ENCODE assay signal across 9 cellular contexts in the genomic region with DNA sequence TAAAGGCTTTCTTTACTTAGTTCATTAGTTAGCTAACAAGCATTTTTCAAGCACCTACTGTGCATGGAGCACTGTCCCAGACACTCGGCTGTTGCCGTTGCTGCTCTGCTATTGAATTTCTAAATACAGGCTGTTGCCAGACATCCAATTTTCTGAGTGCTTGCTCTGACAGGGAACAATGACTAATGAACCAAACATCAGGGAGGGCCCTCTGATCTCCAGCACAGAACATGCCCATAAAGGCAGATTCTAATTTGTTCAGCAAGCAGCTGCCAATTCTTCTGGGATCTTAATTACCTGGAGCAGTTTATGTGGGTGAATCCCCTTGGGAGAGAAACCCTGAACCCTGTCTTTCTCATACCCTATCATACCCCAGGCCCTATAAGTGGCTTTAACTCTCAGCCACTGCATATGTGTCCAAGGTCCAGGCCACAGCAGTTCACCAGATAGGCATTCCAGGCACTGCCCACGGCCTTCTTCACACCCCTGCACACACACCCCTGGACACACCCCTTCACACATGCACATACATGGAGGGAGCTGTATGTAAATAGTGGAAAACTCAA. TPM values are rescaled to one million over a fixed set of nuclear protein-coding genes. Genes with fewer than 3 reads are reported as not detected.
A peak's percentile ranks its signal among the peaks of the same experiment; 100 is the strongest.
DNase-seq lines count a peak whose midpoint lies in the region; ATAC-seq and TF ChIP-seq lines count a peak whose summit lies in the region.
"Had no signal": no experiment of that assay in that cellular context is flagged by ENCODE, and none has a peak within 500 bp of the region (broad histone marks: within the 10 kb centered on the region; RNA-seq: fewer than 3 reads in every experiment).

No MANE protein-coding gene starts in this region.

- H3K4me3 Mint-ChIP-seq in mesothelial cell of epicardium = no peak overlapping the region

- no TSS peak for BruUV-seq in PC-9 (replicated peaks; lab: Mats Ljungman, UMichigan)

- H3K9me2 ChIP-seq in PC-9 (ENCODE audit: insufficient read depth) = no peaks in the 10 kb centered on the region

- H3K4me1 ChIP-seq in PC-9 (replicated peaks; ENCODE audit: insufficient read depth) (peaks cover 22% of the 10 kb centered on the region), heart left ventricle (peaks cover 0 to 84% (median 40%) of the 10 kb centered on the region in 12 donors), spleen (peaks cover 0 to 11% (median 5%) of the 10 kb centered on the region in 6 donors)

- H3K4me1 Mint-ChIP-seq in mesothelial cell of epicardium = peaks cover 3% of the 10 kb centered on the region

- H2AFZ ChIP-seq in PC-9 = no peak overlapping the region

- CTCF ChIA-PET in PC-9 (lab: Charles Lee) = interaction anchor here (1.1 kb wide), 1 partner anchor 28 kb away, joined by 4 read pairs; a partner anchor contains a TSS

- ATAC-seq in heart left ventricle (peak; percentile 84 to 90 (median 86)), GM18517 (IDR thresholded peaks at IDR 0.05; ENCODE audit: unreplicated experiment) (no peak), GM21619 (IDR thresholded peaks at IDR 0.05; ENCODE audit: unreplicated experiment) (no peak)

- no peaks in the 10 kb centered on the region for H3K36me3 ChIP-seq in PC-9 (ENCODE audit: low read depth)
- no peaks in the 10 kb centered on the region for H3K36me3 ChIP-seq in heart left ventricle
- H3K36me3 ChIP-seq in spleen = no peaks in the 10 kb centered on the region

- H3K36me3 Mint-ChIP-seq in mesothelial cell of epicardium = no peaks in the 10 kb centered on the region

- H3K27me3 Mint-ChIP-seq in mesothelial cell of epicardium (ENCODE audit: low read depth) = peaks cover 46% of the 10 kb centered on the region

- H3K27ac ChIP-seq in PC-9 = no peak overlapping the region
- peak overlapping the region; percentile 21 to 87 (median 78) for H3K27ac ChIP-seq in heart left ventricle
- peak overlapping the region in 5 of 8 donors; percentile 19 to 48 (median 39) for H3K27ac ChIP-seq in spleen

- no peaks in the 10 kb centered on the region for H3K79me2 ChIP-seq in PC-9 (ENCODE audit: low read depth)

- H3K27me3 ChIP-seq in PC-9 (ENCODE audit: insufficient read depth, low read depth) (no peaks in the 10 kb centered on the region), heart left ventricle (peaks cover 0 to 17% (median 0%) of the 10 kb centered on the region in 9 donors), spleen (replicated peaks in 1 of 7) (peaks cover 0 to 8% (median 0%) of the 10 kb centered on the region in 7 donors)

- 16 to 45% (median 30%) methylated on average over 3 of the region's 3 CpGs for WGBS in heart left ventricle, 4 donors
- WGBS in spleen, 5 donors = 61 to 83% (median 71%) methylated on average over 2 to 3 of the region's 3 CpGs

- H3K9me3 ChIP-seq in PC-9 (ENCODE audit: insufficient read depth, low read depth) (no peaks in the 10 kb centered on the region), heart left ventricle (no peaks in the 10 kb centered on the region), spleen (no peaks in the 10 kb centered on the region)

- intact Hi-C loops in PC-9 (cut with micrococcal nuclease; ENCODE audit: unreplicated experiment) = no loop called here
- intact Hi-C loops in heart left ventricle (cut with DNase I) = loop anchor here in 1 of 10 donors (10.0 kb wide), 1 partner anchor 377 kb away; no protein-coding TSS in a partner anchor
- intact Hi-C loops in spleen (cut with DNase I; ENCODE audit: low total_unique reads) = no loop called here

- TF ChIP-seq CTCF in PC-9 (conservative IDR thresholded peaks at IDR 0.05) (no peak), heart left ventricle (IDR thresholded peaks at IDR 0.05) (no peak), spleen (IDR thresholded peaks at IDR 0.05 in 8 of 11, conservative IDR thresholded peaks at IDR 0.05 in 3 of 11) (no peak), mesothelial cell of epicardium (IDR thresholded peaks at IDR 0.05; ENCODE audit: unreplicated experiment) (no peak)

- H3K4me3 ChIP-seq in PC-9 = no peak overlapping the region
- no peak overlapping the region for H3K4me3 ChIP-seq in heart left ventricle
- H3K4me3 ChIP-seq in spleen = no peak overlapping the region

- peaks cover 13% of the 10 kb centered on the region for H3K9me3 Mint-ChIP-seq in mesothelial cell of epicardium

- POLR2A ChIA-PET in PC-9 (lab: Charles Lee; ENCODE audit: unreplicated experiment) = no interaction called here

- peaks cover 6% of the 10 kb centered on the region; the same call in 1 of the 2 replicates for H3F3A ChIP-seq in PC-9 (ENCODE audit: insufficient read depth, low read depth)

- no peaks in the 10 kb centered on the region for H4K20me1 ChIP-seq in PC-9 (ENCODE audit: insufficient read depth)

- DNase-seq in HT-29 (ENCODE audit: low spot score) (peak; percentile 41), PC-9 (peak; percentile 40 to 78), heart left ventricle (peak in 2 of 5 donors; percentile 36 to 55), spleen (no peak), NOMO-1 treated with dmso at 0.1 percent for 144 hours (lab: John Stamatoyannopoulos, UW; ENCODE audit: unreplicated experiment) (no peak), mesothelial cell of epicardium (ENCODE audit: low spot score in 2 of 2, unreplicated experiment in 2 of 2) (no peak)
- DNase-seq: activated CD4-positive, alpha-beta T cell treated with anti-CD3 and anti-CD28 coated beads for 1 hour had no signal

- TF ChIP-seq POLR2A in heart left ventricle (IDR thresholded peaks at IDR 0.05) = peak in 1 of 2 donors; percentile 11
- TF ChIP-seq POLR2A in spleen (IDR thresholded peaks at IDR 0.05) = no peak

- H3K4me2 ChIP-seq in PC-9 = peak overlapping the region; percentile 41

- no peak overlapping the region for H3K27ac Mint-ChIP-seq in mesothelial cell of epicardium

RNA-seq across cellular contexts. Expression of a gene that starts 27.9 kb away (rescaled TPM):
- total RNA-seq in HT-29 (2014; rRNA removed; shearing (Covaris generic)) = 54.6 and 63.5 TPM in 2 replicates
- total RNA-seq in PC-9 (2021) = 43.5 and 43.9 TPM in 2 replicates
- 100 to 1,000 TPM in 2 of 9 donors, 10 to 100 TPM in 7; 28.0 to 145 (median 30.5) TPM for total RNA-seq in heart left ventricle
- 100 to 1,000 TPM in 1 of 2 donors, 10 to 100 TPM in 1; 41.5 to 113 TPM for polyA plus RNA-seq in heart left ventricle
- total RNA-seq in spleen = 100 to 1,000 TPM in 6 of 7 donors, 10 to 100 TPM in 1; 91.7 to 579 (median 316) TPM
- polyA plus RNA-seq in spleen = 100 to 1,000 TPM; 125 to 372 (median 195) TPM
- 32.1 to 37.0 TPM (median 34.4 TPM) in 3 replicates for total RNA-seq in mesothelial cell of epicardium

RNA-seq across cellular contexts. Expression of a gene that starts 29.9 kb away (rescaled TPM):
- total RNA-seq in HT-29 (2014; rRNA removed; shearing (Covaris generic)) = not detected in 2 replicates
- total RNA-seq in PC-9 (2021) (not detected in 2 replicates), heart left ventricle (not detected), spleen (not detected), mesothelial cell of epicardium (not detected in 3 replicates)
- polyA plus RNA-seq in heart left ventricle (not detected), spleen (under 1 TPM in 2 of 3 donors, not detected in 1; 0.03 to 0.06 TPM)

Comparison
In these comparisons a context has a peak if more than half of its experiments do, and no peak if none do; other contexts are left out.
1. DNase-seq: peak in HT-29 (single experiment) and PC-9 (2 of 2); none in spleen (single experiment), NOMO-1 treated with dmso at 0.1 percent for 144 hours (single experiment) and mesothelial cell of epicardium (0 of 2).
2. ATAC-seq: peak in heart left ventricle (4 of 4); none in GM18517 (single experiment) and GM21619 (single experiment).